In the genomic region with DNA sequence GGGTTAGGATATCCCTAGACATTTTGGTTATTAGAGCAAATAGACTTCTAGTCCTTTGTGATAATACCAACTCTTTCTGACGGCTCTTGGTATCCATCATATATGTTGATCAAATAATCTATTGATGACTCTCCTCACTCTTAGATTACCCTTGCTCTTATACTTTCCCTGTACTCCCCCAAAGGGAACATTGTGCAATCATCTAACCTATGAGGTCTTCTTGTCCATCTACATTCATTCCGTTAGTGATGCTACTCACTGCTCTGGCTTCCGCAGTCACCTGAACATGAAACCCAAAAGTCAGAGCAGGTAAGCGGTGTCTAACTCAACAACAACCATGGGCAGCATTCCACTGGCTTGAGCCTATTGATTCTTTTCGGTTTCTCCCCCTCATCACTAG, we compare ENCODE assay signal across 1 cellular context.
TF ChIP-seq lines count a peak whose summit lies in the region.

No MANE protein-coding gene starts in this region.

TF ChIP-seq in IMR-90, 13 proteins besides CTCF, POLR2A, EP300 and RAD21:
- no peak for TF ChIP-seq MAFK (IDR thresholded peaks at IDR 0.05; ENCODE audit: low read depth, low read length)
- TF ChIP-seq CEBPB (IDR thresholded peaks at IDR 0.05; ENCODE audit: low read depth, low read length) = peak; percentile 72
- TF ChIP-seq BHLHE40 (IDR thresholded peaks at IDR 0.05; ENCODE audit: low read depth, low read length) = no peak
